In the genomic region with DNA sequence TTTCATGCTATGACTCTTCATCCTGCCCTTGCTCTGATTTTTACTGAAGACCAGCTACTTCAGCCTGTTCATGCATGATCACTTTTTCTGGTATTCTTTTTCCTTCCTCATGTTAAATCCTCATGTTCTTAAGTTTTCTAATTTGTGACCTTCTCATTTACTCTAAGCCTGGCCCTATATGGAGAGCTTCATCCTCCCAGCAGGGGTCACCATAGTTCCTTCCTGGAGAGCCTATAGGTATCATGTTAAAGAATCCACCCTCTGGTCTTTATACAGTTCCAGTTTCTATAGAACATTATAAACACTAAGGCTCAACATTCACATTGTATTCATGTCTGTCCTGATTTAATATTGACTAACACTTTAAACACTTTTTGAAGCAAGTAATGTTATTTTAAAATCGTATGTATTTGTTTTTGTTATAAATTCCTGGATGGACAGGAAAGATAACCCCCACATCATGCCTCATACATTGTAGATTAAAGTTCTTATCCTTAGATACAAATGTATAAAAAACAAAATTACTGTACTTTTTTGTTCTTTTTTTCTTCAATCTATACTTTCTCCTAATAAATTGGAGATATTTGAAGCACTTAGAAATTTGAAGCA, we compare ENCODE assay signal across 10 cellular contexts. TPM values are rescaled to one million over a fixed set of nuclear protein-coding genes. Genes with fewer than 3 reads are reported as not detected.
A peak's percentile ranks its signal among the peaks of the same experiment; 100 is the strongest.
DNase-seq lines count a peak whose midpoint lies in the region; ATAC-seq, FAIRE-seq and TF ChIP-seq lines count a peak whose summit lies in the region.
"Had no signal": no experiment of that assay in that cellular context is flagged by ENCODE, and none has a peak within 500 bp of the region (broad histone marks: within the 10 kb centered on the region; RNA-seq: fewer than 3 reads in every experiment).

No MANE protein-coding gene starts in this region.

- H3K4me1 ChIP-seq in H9 (ENCODE audit: insufficient read depth, low read length) = no peaks in the 10 kb centered on the region
- H3K4me1 ChIP-seq in Loucy (ENCODE audit: insufficient read depth, low read length, poor library complexity, severe bottlenecking) = no peaks in the 10 kb centered on the region
- no peaks in the 10 kb centered on the region; a peak in 1 of 5 replicates for H3K4me1 ChIP-seq in K562 (replicated peaks in 1 of 2; ENCODE audit: control insufficient read depth in 2 of 2, insufficient read depth in 2 of 2, low read length in 2 of 2)

- peak; percentile 85 for TF ChIP-seq CTCF in H9 (conservative IDR thresholded peaks at IDR 0.05)
- peak; percentile 99 for TF ChIP-seq CTCF in Loucy (conservative IDR thresholded peaks at IDR 0.05; ENCODE audit: low read length)
- TF ChIP-seq CTCF in K562 (IDR thresholded peaks at IDR 0.05 in 2 of 3, conservative IDR thresholded peaks at IDR 0.05 in 1 of 3; ENCODE audit: insufficient read depth in 2 of 3, low read depth in 1 of 3, low read length in 3 of 3) = peak; percentile 73 to 83 (median 74)

- H3K4ac ChIP-seq in H9 (ENCODE audit: low read depth, low read length) = no peak overlapping the region

- no peak overlapping the region for H3K27ac Mint-ChIP-seq in H9

- BruUV-seq in K562 (replicated peaks; lab: Mats Ljungman, UMichigan) = no TSS peak

- no peak for TF ChIP-seq EP300 in K562 (IDR thresholded peaks at IDR 0.05; ENCODE audit: low read length)

- H4K91ac ChIP-seq in H9 (ENCODE audit: insufficient read length, low read depth, low read length) = no peak overlapping the region

- H2BK20ac ChIP-seq in H9 (ENCODE audit: low read depth, low read length, poor library complexity, severe bottlenecking) = peak overlapping the region; percentile 75

- H3K4me1 Mint-ChIP-seq in H9 = peaks cover 2 to 6% of the 10 kb centered on the region in 2 experiments; a peak in 3 of 4 replicates

- H2BK15ac ChIP-seq in H9 (ENCODE audit: low read depth, low read length) = no peak overlapping the region

- H4K20me1 ChIP-seq in H9 (ENCODE audit: control insufficient read depth, insufficient read depth, insufficient read length) (no peaks in the 10 kb centered on the region), Loucy (ENCODE audit: insufficient read depth, low read length, poor library complexity, severe bottlenecking) (no peaks in the 10 kb centered on the region), K562 (replicated peaks; ENCODE audit: control insufficient read depth, insufficient read depth, low read length) (no peaks in the 10 kb centered on the region)

- H4K5ac ChIP-seq in H9 (ENCODE audit: insufficient read length, low read depth, low read length) = no peak overlapping the region

- peaks cover 0 to 2% of the 10 kb centered on the region in 2 experiments; a peak in 1 of 5 replicates for H3K9me3 Mint-ChIP-seq in H9

- H2AK5ac ChIP-seq in H9 (ENCODE audit: insufficient read length, low read length) = no peak overlapping the region

- peak; percentile 74 to 81 for TF ChIP-seq RAD21 in K562 (CRISPR knock-in tag; conservative IDR thresholded peaks at IDR 0.05 in 1 of 2, IDR thresholded peaks at IDR 0.05 in 1 of 2)

- H3K9me3 ChIP-seq in H9 (ENCODE audit: control insufficient read depth, low read depth, low read length) (no peaks in the 10 kb centered on the region), Loucy (ENCODE audit: insufficient read depth, low read depth, low read length) (no peaks in the 10 kb centered on the region), K562 (replicated peaks; ENCODE audit: control insufficient read depth, insufficient read depth, low read depth, low read length) (no peaks in the 10 kb centered on the region)

- no peaks in the 10 kb centered on the region for H3K9me2 ChIP-seq in Loucy (replicated peaks; ENCODE audit: low read depth, low read length)

- TF ChIP-seq POLR2A in K562 (conservative IDR thresholded peaks at IDR 0.05) = no peak

- H3K4me3 ChIP-seq in Loucy (ENCODE audit: low read length, poor library complexity, severe bottlenecking) (no peak overlapping the region), K562 (no peak overlapping the region)
- H3K4me3 ChIP-seq: skin epidermis had no signal

- intact Hi-C loops in K562 (cut with micrococcal nuclease) = loop anchor here (1.0 to 10.0 kb wide), 4 partner anchors 323 to 1681 kb away; no protein-coding TSS in a partner anchor

- FAIRE-seq in K562 (lab: Jason Lieb, UNC) (peak; percentile 61), islet of Langerhans (lab: Jason Lieb, UNC) (peak; percentile 38)
- FAIRE-seq: G401.6 had no signal

- in situ Hi-C loops in K562 (cut with MboI) = loop anchor here (25.0 kb wide), 1 partner anchor 328 kb away; no protein-coding TSS in a partner anchor

- no peak overlapping the region for H4K8ac ChIP-seq in H9 (replicated peaks; ENCODE audit: insufficient read length, low read depth, low read length)

- peak; percentile 1 for DNase-seq in NK-92 treated with Interleukin-12 subunit alpha and Interleukin-12 subunit beta, amount 100 ng/mL, for 24 hours (lab: John Stamatoyannopoulos, UW)
- DNase-seq in NK-92 (lab: John Stamatoyannopoulos, UW; ENCODE audit: unreplicated experiment) (no peak), H9 (peak; percentile 49), SKM-1 treated with dmso at 0.1 percent for 144 hours (lab: John Stamatoyannopoulos, UW; ENCODE audit: unreplicated experiment) (peak; percentile 78), K562 (ENCODE audit: extremely low read depth in 1 of 4, low spot score in 3 of 4) (peak; percentile 42 to 77 (median 55))
- peak; percentile 47 for DNase-seq in stimulated activated CD4-positive, alpha-beta T cell treated with anti-CD3 and anti-CD28 coated beads, Interleukin-2, amount 100 ng/mL, for 4 hours (ENCODE audit: low read depth)

- H3K27me3 ChIP-seq in H9 (ENCODE audit: insufficient read depth, low read length) (no peaks in the 10 kb centered on the region), Loucy (ENCODE audit: insufficient read depth, low read length, poor library complexity, severe bottlenecking) (no peaks in the 10 kb centered on the region), K562 (ENCODE audit: control insufficient read depth in 2 of 2, insufficient read depth in 2 of 2, low read length in 2 of 2) (no peaks in the 10 kb centered on the region; a peak in 2 of 5 replicates)

- no peak overlapping the region for H3T11ph ChIP-seq in H9 (ENCODE audit: low read length)

- no peak overlapping the region for H2BK12ac ChIP-seq in H9 (ENCODE audit: insufficient read length, low read depth, low read length)

- no peaks in the 10 kb centered on the region for H3F3A ChIP-seq in Loucy (ENCODE audit: low read depth)

- no peaks in the 10 kb centered on the region for H3K79me1 ChIP-seq in H9 (ENCODE audit: insufficient read depth, low read depth, low read length, poor library complexity, severe bottlenecking)

- no peaks in the 10 kb centered on the region for H3K36me3 Mint-ChIP-seq in H9 (ENCODE audit: insufficient read depth in 1 of 3, low read depth in 3 of 3)

- POLR2A ChIA-PET in K562 (lab: Yijun Ruan, JAX) = interaction anchor here (0.9 kb wide), 1 partner anchor 17 kb away, joined by 3 read pairs; no protein-coding TSS in a partner anchor

- H2BK5ac ChIP-seq in H9 (ENCODE audit: insufficient read length, low read length) = no peak overlapping the region

- no peak overlapping the region for H2BK120ac ChIP-seq in H9 (ENCODE audit: low read depth, low read length, poor library complexity, severe bottlenecking)

- H2AFZ ChIP-seq in H9 (ENCODE audit: low read length) = peak overlapping the region; percentile 73
- peak overlapping the region; percentile 26 for H2AFZ ChIP-seq in Loucy (ENCODE audit: low read length)
- no peak overlapping the region for H2AFZ ChIP-seq in K562 (ENCODE audit: low read depth, low read length)

- no peaks in the 10 kb centered on the region for H3K79me2 ChIP-seq in H9 (ENCODE audit: insufficient read depth, low read length)
- H3K79me2 ChIP-seq in Loucy (ENCODE audit: insufficient read depth, low read length) = no peaks in the 10 kb centered on the region
- H3K79me2 ChIP-seq in K562 (ENCODE audit: control insufficient read depth, insufficient read depth, low read length) = no peaks in the 10 kb centered on the region

- H3K56ac ChIP-seq in H9 (ENCODE audit: insufficient read length, low read depth, low read length) = no peak overlapping the region

- WGBS in H9 (ENCODE audit: extremely low coverage, insufficient read length, low lambda C conversion rate) = no CpG with 5 or more reads among the region's 1 CpG
- WGBS in K562 (ENCODE audit: insufficient coverage, low coverage, missing lambda C conversion rate) = 0% methylated on average over 1 of the region's 1 CpG

- H3K36me3 ChIP-seq in Loucy (ENCODE audit: insufficient read depth, low read length) = no peaks in the 10 kb centered on the region
- H3K36me3 ChIP-seq in K562 (ENCODE audit: control insufficient read depth, insufficient read depth, low read length) = no peaks in the 10 kb centered on the region

- peak; percentile 100 for ATAC-seq in K562

- no peaks in the 10 kb centered on the region for H3K27me3 Mint-ChIP-seq in H9 (ENCODE audit: low read depth)

- H3K9ac ChIP-seq in H9 (ENCODE audit: extremely low read depth, insufficient read length, low read length) (peak overlapping the region; percentile 23), Loucy (ENCODE audit: low read depth, low read length, poor library complexity, severe bottlenecking) (no peak overlapping the region), K562 (ENCODE audit: insufficient read depth in 1 of 2, low read depth in 2 of 2, low read length in 2 of 2) (no peak overlapping the region)

- CTCF ChIA-PET in K562 (lab: Yijun Ruan, JAX; ENCODE audit: low intra/inter-chr PET ratio) = interaction anchor here (1.0 kb wide), 1 partner anchor 375 kb away, joined by 4 read pairs; no protein-coding TSS in a partner anchor

- no peak overlapping the region for H3K14ac ChIP-seq in H9 (ENCODE audit: insufficient read depth, low read length)

- no peak overlapping the region for H3K4me2 ChIP-seq in H9 (ENCODE audit: insufficient read depth, insufficient read length, low read length)
- H3K4me2 ChIP-seq in Loucy (ENCODE audit: low read depth, low read length, poor library complexity, severe bottlenecking) = no peak overlapping the region
- H3K4me2 ChIP-seq in K562 (ENCODE audit: insufficient read depth, low read length) = no peak overlapping the region

- H3K18ac ChIP-seq in H9 (ENCODE audit: insufficient read length, low read depth, low read length) = no peak overlapping the region

- H3K23ac ChIP-seq in H9 (ENCODE audit: insufficient read length, low read depth, low read length) = no peak overlapping the region

- no peaks in the 10 kb centered on the region for H3K23me2 ChIP-seq in H9 (ENCODE audit: insufficient read length, low read depth, low read length, poor library complexity, severe bottlenecking)

- H3K4me3 Mint-ChIP-seq in H9 = no peak overlapping the region

- H3K9me1 ChIP-seq in K562 (ENCODE audit: control insufficient read depth, insufficient read depth, low read length) = no peaks in the 10 kb centered on the region

- H3K27ac ChIP-seq in H9 (ENCODE audit: insufficient read length, low read depth, low read length) (no peak overlapping the region), K562 (ENCODE audit: extremely low read depth, low read depth, low read length) (no peak overlapping the region)
- H3K27ac ChIP-seq: skin epidermis had no signal

RNA-seq across cellular contexts. Expression of a gene that starts 53.8 kb away (rescaled TPM):
- total RNA-seq in H9 (2021) (51.1 and 59.0 TPM in 2 replicates), K562 (2014; rRNA removed) (9.1 and 12.0 TPM in 2 replicates), K562 (2014; rRNA removed; fragmentation: Illumina TruSeq; extraction: Trizol) (29.0 and 38.0 TPM in 2 replicates), K562 (2015; rRNA removed; fragmentation: Illumina TruSeq; extraction: Trizol) (21.7 and 25.8 TPM in 2 replicates), K562 (2021) (25.7 and 27.5 TPM in 2 replicates)
- total RNA-seq in K562 (2011; cell fraction: chromatin; rRNA removed; ENCODE audit: low replicate concordance) = 40.1 and 136 TPM in 2 replicates
- 25.3 and 32.8 TPM in 2 replicates for total RNA-seq in K562 (2011; cell fraction: nucleolus; rRNA removed)
- total RNA-seq in K562 (2011; cell fraction: nucleoplasm; rRNA removed) = 54.3 and 78.7 TPM in 2 replicates
- polyA plus RNA-seq in K562 (2011; rRNA removed) (20.4 and 24.8 TPM in 2 replicates), K562 (2014; fragmentation: Illumina TruSeq; extraction: Trizol) (21.2 and 26.3 TPM in 2 replicates), K562 (2014; fragmentation: Nextera tagmentation; extraction: Ambion mirVana) (1 to 10 TPM; 4.2 to 8.2 TPM), K562 (2014; rRNA removed) (13.4 and 15.0 TPM in 2 replicates)
- polyA plus RNA-seq in K562 (2011; cell fraction: cytosol; rRNA removed) = 8.4 and 12.1 TPM in 2 replicates
- polyA plus RNA-seq in K562 (2011; cell fraction: nucleus; rRNA removed) = 37.6 and 42.9 TPM in 2 replicates
- 9.9 and 13.5 TPM in 2 replicates for polyA plus RNA-seq in K562 (2012)
- polyA minus RNA-seq in K562 (2011; rRNA and poly(A)+ RNA removed) = 44.4 and 50.5 TPM in 2 replicates
- 16.4 and 17.5 TPM in 2 replicates for polyA minus RNA-seq in K562 (2011; cell fraction: cytosol; rRNA and poly(A)+ RNA removed)
- polyA minus RNA-seq in K562 (2011; cell fraction: nucleus; rRNA and poly(A)+ RNA removed) = 40.0 and 66.3 TPM in 2 replicates
